2 cellular contexts compared by ENCODE assay signal in the genomic region with DNA sequence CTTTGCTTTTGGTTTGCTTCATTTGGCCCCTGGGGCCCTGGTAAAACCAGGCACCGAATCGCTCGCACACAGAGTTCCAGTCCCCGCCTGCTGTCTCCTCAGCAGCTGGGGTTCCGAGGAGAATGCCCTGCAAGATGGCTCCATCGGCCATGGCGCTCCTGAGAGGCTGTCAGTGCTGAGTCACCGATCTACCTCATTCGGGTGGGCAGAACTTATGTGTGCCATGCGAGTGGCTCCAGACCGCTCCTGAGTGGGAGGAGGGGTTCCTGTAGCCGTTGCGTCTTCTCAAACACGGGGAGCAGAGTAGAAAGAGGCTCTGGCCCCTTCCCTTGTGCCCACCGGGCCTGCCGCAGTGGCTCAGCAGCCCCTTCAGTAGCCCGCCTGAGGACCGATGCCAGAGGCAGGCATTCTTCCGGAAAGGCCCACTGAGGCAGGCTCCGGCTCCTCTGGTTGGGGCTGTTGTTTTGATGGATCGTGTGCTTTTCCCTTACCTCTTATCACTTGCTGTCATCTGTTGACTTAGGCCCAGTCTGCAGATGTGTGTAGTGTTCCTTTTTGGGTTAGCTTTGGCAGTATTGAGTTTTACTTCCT.
TF ChIP-seq lines count a peak whose summit lies in the region.

No MANE protein-coding gene starts in this region.

TF ChIP-seq in GM23338, 12 proteins besides CTCF, POLR2A, EP300 and RAD21:
- TF ChIP-seq, protein P1, sequence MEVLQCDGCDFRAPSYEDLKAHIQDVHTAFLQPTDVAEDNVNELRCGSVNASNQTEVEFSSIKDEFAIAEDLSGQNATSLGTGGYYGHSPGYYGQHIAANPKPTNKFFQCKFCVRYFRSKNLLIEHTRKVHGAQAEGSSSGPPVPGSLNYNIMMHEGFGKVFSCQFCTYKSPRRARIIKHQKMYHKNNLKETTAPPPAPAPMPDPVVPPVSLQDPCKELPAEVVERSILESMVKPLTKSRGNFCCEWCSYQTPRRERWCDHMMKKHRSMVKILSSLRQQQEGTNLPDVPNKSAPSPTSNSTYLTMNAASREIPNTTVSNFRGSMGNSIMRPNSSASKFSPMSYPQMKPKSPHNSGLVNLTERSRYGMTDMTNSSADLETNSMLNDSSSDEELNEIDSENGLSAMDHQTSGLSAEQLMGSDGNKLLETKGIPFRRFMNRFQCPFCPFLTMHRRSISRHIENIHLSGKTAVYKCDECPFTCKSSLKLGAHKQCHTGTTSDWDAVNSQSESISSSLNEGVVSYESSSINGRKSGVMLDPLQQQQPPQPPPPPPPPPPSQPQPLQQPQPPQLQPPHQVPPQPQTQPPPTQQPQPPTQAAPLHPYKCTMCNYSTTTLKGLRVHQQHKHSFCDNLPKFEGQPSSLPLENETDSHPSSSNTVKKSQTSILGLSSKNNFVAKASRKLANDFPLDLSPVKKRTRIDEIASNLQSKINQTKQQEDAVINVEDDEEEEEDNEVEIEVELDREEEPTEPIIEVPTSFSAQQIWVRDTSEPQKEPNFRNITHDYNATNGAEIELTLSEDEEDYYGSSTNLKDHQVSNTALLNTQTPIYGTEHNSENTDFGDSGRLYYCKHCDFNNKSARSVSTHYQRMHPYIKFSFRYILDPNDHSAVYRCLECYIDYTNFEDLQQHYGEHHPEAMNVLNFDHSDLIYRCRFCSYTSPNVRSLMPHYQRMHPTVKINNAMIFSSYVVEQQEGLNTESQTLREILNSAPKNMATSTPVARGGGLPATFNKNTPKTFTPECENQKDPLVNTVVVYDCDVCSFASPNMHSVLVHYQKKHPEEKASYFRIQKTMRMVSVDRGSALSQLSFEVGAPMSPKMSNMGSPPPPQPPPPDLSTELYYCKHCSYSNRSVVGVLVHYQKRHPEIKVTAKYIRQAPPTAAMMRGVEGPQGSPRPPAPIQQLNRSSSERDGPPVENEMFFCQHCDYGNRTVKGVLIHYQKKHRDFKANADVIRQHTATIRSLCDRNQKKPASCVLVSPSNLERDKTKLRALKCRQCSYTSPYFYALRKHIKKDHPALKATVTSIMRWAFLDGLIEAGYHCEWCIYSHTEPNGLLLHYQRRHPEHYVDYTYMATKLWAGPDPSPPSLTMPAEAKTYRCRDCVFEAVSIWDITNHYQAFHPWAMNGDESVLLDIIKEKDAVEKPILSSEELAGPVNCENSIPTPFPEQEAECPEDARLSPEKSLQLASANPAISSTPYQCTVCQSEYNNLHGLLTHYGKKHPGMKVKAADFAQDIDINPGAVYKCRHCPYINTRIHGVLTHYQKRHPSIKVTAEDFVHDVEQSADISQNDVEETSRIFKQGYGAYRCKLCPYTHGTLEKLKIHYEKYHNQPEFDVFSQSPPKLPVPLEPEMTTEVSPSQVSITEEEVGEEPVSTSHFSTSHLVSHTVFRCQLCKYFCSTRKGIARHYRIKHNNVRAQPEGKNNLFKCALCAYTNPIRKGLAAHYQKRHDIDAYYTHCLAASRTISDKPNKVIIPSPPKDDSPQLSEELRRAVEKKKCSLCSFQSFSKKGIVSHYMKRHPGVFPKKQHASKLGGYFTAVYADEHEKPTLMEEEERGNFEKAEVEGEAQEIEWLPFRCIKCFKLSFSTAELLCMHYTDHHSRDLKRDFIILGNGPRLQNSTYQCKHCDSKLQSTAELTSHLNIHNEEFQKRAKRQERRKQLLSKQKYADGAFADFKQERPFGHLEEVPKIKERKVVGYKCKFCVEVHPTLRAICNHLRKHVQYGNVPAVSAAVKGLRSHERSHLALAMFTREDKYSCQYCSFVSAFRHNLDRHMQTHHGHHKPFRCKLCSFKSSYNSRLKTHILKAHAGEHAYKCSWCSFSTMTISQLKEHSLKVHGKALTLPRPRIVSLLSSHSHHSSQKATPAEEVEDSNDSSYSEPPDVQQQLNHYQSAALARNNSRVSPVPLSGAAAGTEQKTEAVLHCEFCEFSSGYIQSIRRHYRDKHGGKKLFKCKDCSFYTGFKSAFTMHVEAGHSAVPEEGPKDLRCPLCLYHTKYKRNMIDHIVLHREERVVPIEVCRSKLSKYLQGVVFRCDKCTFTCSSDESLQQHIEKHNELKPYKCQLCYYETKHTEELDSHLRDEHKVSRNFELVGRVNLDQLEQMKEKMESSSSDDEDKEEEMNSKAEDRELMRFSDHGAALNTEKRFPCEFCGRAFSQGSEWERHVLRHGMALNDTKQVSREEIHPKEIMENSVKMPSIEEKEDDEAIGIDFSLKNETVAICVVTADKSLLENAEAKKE (CRISPR knock-in tag; IDR thresholded peaks at IDR 0.05), result no peak
- TF ChIP-seq ETS1 (IDR thresholded peaks at IDR 0.05) (no peak), NANOG (IDR thresholded peaks at IDR 0.05; ENCODE audit: borderline replicate concordance) (no peak), STAT1 (IDR thresholded peaks at IDR 0.05; ENCODE audit: unreplicated experiment) (no peak), JUNB (IDR thresholded peaks at IDR 0.05; ENCODE audit: unreplicated experiment) (no peak), EZH2phosphoT487 (IDR thresholded peaks at IDR 0.05; ENCODE audit: unreplicated experiment) (no peak), EZH2 (IDR thresholded peaks at IDR 0.05; ENCODE audit: low read depth, unreplicated experiment) (no peak), POLR2AphosphoS5 (IDR thresholded peaks at IDR 0.05; ENCODE audit: low read depth) (no peak)

TF ChIP-seq in H1, 55 proteins besides CTCF, POLR2A, EP300 and RAD21:
- TF ChIP-seq CBX8 (IDR thresholded peaks at IDR 0.05; ENCODE audit: borderline replicate concordance, low read depth, low read length) (no peak), BACH1 (IDR thresholded peaks at IDR 0.05; ENCODE audit: low read length) (peak; percentile 36; the same call in 1 of the 2 replicates), YY1 (IDR thresholded peaks at IDR 0.05; ENCODE audit: low read depth, low read length) (peak; percentile 69; the same call in 1 of the 2 replicates)
